1 cellular context compared by ENCODE assay signal in the genomic region with DNA sequence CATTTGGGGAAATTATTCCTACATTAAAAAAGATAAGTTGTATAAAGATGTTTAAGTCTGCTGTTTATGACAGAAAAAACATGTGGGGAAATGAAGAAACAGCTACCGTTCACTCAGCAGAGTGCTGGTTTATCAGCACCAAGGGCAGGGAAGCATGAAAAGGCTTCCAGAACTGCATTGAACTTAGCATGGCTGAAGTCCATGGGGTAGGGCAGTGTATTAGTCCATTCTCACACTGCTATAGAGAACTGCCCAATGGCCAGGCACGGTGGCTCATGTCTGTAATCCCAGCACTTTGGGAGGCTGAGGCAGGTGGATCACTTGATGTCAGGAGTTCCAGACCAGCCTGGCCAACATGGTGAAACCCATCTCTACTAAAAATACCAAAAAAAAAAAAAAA. TPM values are rescaled to one million over a fixed set of nuclear protein-coding genes. Genes with fewer than 3 reads are reported as not detected.
"Had no signal": no experiment of that assay in that cellular context is flagged by ENCODE, and none has a peak within 500 bp of the region (broad histone marks: within the 10 kb centered on the region; RNA-seq: fewer than 3 reads in every experiment).

No MANE protein-coding gene starts in this region.

RNA-seq across cellular contexts. Expression of a gene that starts 51.4 kb away (rescaled TPM):
- total RNA-seq: activated naive CD4-positive, alpha-beta T cell treated with anti-CD3 and anti-CD28 coated beads for 36 hours had no signal
